In the genomic region with DNA sequence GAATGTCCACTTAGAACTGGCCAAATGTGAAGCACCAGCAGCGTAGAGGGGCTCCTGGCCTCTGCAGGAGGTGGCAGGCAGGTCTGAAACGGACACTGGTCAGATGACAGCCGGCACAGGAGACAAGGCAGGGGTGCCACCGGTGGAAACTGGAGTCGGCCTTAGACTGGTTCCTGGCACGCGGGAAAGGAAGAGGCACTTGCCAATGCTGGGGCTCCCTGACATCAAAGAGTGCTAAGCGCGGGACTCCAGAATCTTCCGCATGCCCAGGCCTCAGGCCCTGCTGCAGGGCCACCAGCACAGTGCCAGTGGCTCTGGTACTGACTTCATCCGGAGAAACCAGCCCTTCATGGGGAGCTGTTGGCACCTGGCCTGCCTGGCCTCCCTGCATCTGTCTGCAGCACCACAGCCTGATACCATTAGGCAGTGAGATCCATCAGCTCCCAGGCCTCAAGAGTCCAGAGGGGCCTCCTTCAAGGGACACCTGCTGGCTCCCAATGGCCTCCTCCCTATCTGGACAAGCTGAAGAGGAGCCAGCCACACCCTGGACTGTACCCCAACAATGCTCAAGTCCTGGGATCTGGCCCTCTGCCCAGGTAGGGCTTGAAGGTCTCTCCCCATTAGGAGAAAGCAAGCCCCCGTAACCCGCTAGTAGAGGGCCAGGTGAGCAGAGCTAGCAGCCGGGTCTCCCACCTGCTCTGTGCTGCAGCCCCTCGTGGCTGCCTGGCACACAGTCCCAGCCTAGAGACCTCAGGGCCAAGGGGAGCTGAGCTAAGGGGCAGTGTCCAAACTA, we compare ENCODE assay signal across 16 cellular contexts. TPM values are rescaled to one million over a fixed set of nuclear protein-coding genes. Genes with fewer than 3 reads are reported as not detected.
DNase-seq lines count a peak whose midpoint lies in the region; ATAC-seq and TF ChIP-seq lines count a peak whose summit lies in the region.
"Had no signal": no experiment of that assay in that cellular context is flagged by ENCODE, and none has a peak within 500 bp of the region (broad histone marks: within the 10 kb centered on the region; RNA-seq: fewer than 3 reads in every experiment).

No MANE protein-coding gene starts in this region.

- H2BK15ac ChIP-seq in mesenchymal stem cell (ENCODE audit: low read depth, poor library complexity, severe bottlenecking), result no peak overlapping the region

- H3K23ac ChIP-seq in mesenchymal stem cell (ENCODE audit: low read length in 2 of 2), result no peak overlapping the region

- H3K4me3 ChIP-seq in mesenchymal stem cell (ENCODE audit: insufficient read depth in 1 of 2, low read depth in 1 of 2, low read length in 2 of 2) (no peak overlapping the region), uterus (no peak overlapping the region)
- H3K4me3 ChIP-seq: coronary artery, gastrocnemius medialis had no signal

- H4K91ac ChIP-seq in mesenchymal stem cell (ENCODE audit: low read length), result peak overlapping the region; percentile 44

- 98% methylated on average over 15 of the region's 15 CpGs for WGBS in mesenchymal stem cell

- CTCF ChIA-PET in T-cell (lab: Charles Lee) (interaction anchor here in 1 of 2 donors (1.2 kb wide), 1 partner anchor 20 kb away, joined by 3 read pairs; no protein-coding TSS in a partner anchor), Calu3 (lab: Charles Lee) (no interaction called here)

- no peak for TF ChIP-seq POLR2A in uterus (IDR thresholded peaks at IDR 0.05)

- H3K4me2 ChIP-seq in mesenchymal stem cell (ENCODE audit: low read length, poor library complexity, severe bottlenecking), result no peak overlapping the region

- H3K18ac ChIP-seq in mesenchymal stem cell (ENCODE audit: low read depth in 1 of 2, low read length in 2 of 2), result peak overlapping the region in 1 of 2 experiments; percentile 31

- no peaks in the 10 kb centered on the region for H3K27me3 ChIP-seq in mesenchymal stem cell (ENCODE audit: control insufficient read depth in 1 of 2, insufficient read depth in 1 of 2, low read length in 2 of 2)
- H3K27me3 ChIP-seq in uterus, result no peaks in the 10 kb centered on the region
- H3K27me3 ChIP-seq: gastrocnemius medialis had no signal

- no TSS peak for BruUV-seq in Calu3 (replicated peaks; lab: Mats Ljungman, UMichigan)

- H3K9me3 Mint-ChIP-seq in T-cell (no peaks in the 10 kb centered on the region), Calu3 (ENCODE audit: low read depth, unreplicated experiment) (no peaks in the 10 kb centered on the region)
- H3K9me3 Mint-ChIP-seq: IgD-negative memory B cell, neural crest cell had no signal

- POLR2A ChIA-PET in T-cell (lab: Charles Lee), result no interaction called here

- no peak overlapping the region for H2AK5ac ChIP-seq in mesenchymal stem cell (ENCODE audit: low read length, severe bottlenecking)

- H2BK12ac ChIP-seq in mesenchymal stem cell (ENCODE audit: low read length in 2 of 2), result peak overlapping the region; percentile 14 to 32

- H2AFZ ChIP-seq in mesenchymal stem cell (ENCODE audit: low read depth, low read length), result no peak overlapping the region

- H3K4me3 Mint-ChIP-seq in T-cell (peak overlapping the region in 1 of 3 donors; percentile 63), Calu3 (ENCODE audit: low read depth, unreplicated experiment) (no peak overlapping the region)
- H3K4me3 Mint-ChIP-seq: IgD-negative memory B cell, neural crest cell had no signal

- H3K36me3 ChIP-seq in mesenchymal stem cell (ENCODE audit: control insufficient read depth in 1 of 2, insufficient read depth in 2 of 2, low read depth in 1 of 2, low read length in 2 of 2) (peaks cover 0 to 6% of the 10 kb centered on the region in 2 experiments), uterus (no peaks in the 10 kb centered on the region)
- H3K36me3 ChIP-seq: gastrocnemius medialis had no signal

- H2BK120ac ChIP-seq in mesenchymal stem cell (ENCODE audit: low read depth, low read length), result no peak overlapping the region

- H3K9me3 ChIP-seq in mesenchymal stem cell (ENCODE audit: control insufficient read depth, low read length) (no peaks in the 10 kb centered on the region), uterus (no peaks in the 10 kb centered on the region)
- H3K9me3 ChIP-seq: gastrocnemius medialis had no signal

- H3K79me1 ChIP-seq in mesenchymal stem cell (replicated peaks; ENCODE audit: low read length, poor library complexity, severe bottlenecking), result peaks cover 3% of the 10 kb centered on the region

- no peak overlapping the region for H3K4ac ChIP-seq in mesenchymal stem cell (ENCODE audit: low read depth in 1 of 2, low read length in 2 of 2)

- H3K27me3 Mint-ChIP-seq in T-cell (no peaks in the 10 kb centered on the region), Calu3 (ENCODE audit: unreplicated experiment) (no peaks in the 10 kb centered on the region)
- H3K27me3 Mint-ChIP-seq: IgD-negative memory B cell had no signal

- H3K36me3 Mint-ChIP-seq in T-cell, result no peaks in the 10 kb centered on the region
- H3K36me3 Mint-ChIP-seq in Calu3 (ENCODE audit: insufficient read depth, unreplicated experiment), result peaks cover 15% of the 10 kb centered on the region

- peak; percentile 1 for DNase-seq in stimulated activated CD4-positive, alpha-beta T cell treated with anti-CD3 and anti-CD28 coated beads, Interleukin-4, amount 100 ng/mL, for 1 hour
- DNase-seq in stimulated activated CD4-positive, alpha-beta T cell treated with anti-CD3 and anti-CD28 coated beads, Interleukin-12 subunit alpha, Interleukin-12 subunit beta, amount 100 ng/mL, for 4 hours, result no peak
- DNase-seq in T-cell (no peak), mesenchymal stem cell (no peak), uterus (peak; percentile 11 to 20), Calu3 (no peak), medulla oblongata (ENCODE audit: extremely low spot score) (no peak), midbrain (lab: John Stamatoyannopoulos, UW) (no peak)
- DNase-seq: C1 segment of cervical spinal cord, NCI-H1048, NCI-H748 treated with DMSO at 0.1 percent for 48 hours, SW 1271 had no signal

- intact Hi-C loops in uterus (cut with DNase I; ENCODE audit: low total_unique reads), result no loop called here
- intact Hi-C loops in Calu3 (cut with micrococcal nuclease; ENCODE audit: unreplicated experiment), result no loop called here

- H4K8ac ChIP-seq in mesenchymal stem cell (ENCODE audit: low read length), result no peak overlapping the region

- H2BK5ac ChIP-seq in mesenchymal stem cell (ENCODE audit: low read depth, low read length, poor library complexity, severe bottlenecking), result no peak overlapping the region

- H3K4me1 Mint-ChIP-seq in T-cell (peaks cover 32 to 39% (median 38%) of the 10 kb centered on the region in 3 donors), Calu3 (ENCODE audit: low read depth, unreplicated experiment) (peaks cover 23% of the 10 kb centered on the region)

- peaks cover 53% of the 10 kb centered on the region for H3K4me1 ChIP-seq in mesenchymal stem cell (ENCODE audit: control insufficient read depth, insufficient read depth, low read depth, low read length)
- H3K4me1 ChIP-seq in uterus, result peaks cover 0 to 13% of the 10 kb centered on the region in 2 donors

- no peak overlapping the region for H3K9ac ChIP-seq in mesenchymal stem cell (ENCODE audit: low read length)

- TF ChIP-seq CTCF in uterus (IDR thresholded peaks at IDR 0.05) (no peak), Calu3 (IDR thresholded peaks at IDR 0.05; ENCODE audit: unreplicated experiment) (no peak)

- no peak overlapping the region for H3K14ac ChIP-seq in mesenchymal stem cell (ENCODE audit: low read length in 2 of 2)

- no peak for ATAC-seq in T-cell (replicated peaks in 1 of 4)
- ATAC-seq: gastrocnemius medialis had no signal

- H3K27ac ChIP-seq in mesenchymal stem cell (ENCODE audit: low read length, poor library complexity, severe bottlenecking) (no peak overlapping the region), uterus (no peak overlapping the region)
- H3K27ac ChIP-seq: coronary artery, gastrocnemius medialis had no signal

- H3K27ac Mint-ChIP-seq in T-cell (peak overlapping the region; percentile 92 to 96), Calu3 (ENCODE audit: unreplicated experiment) (no peak overlapping the region)
- H3K27ac Mint-ChIP-seq: IgD-negative memory B cell had no signal

RNA-seq across cellular contexts. Expression of a gene that starts 29.7 kb away (rescaled TPM):
- total RNA-seq in T-cell (10 to 100 TPM in 3 of 5 donors, 1 to 10 TPM in 2; 4.8 to 13.7 (median 12.9) TPM), uterus (10 to 100 TPM in 1 of 4 donors, 1 to 10 TPM in 2, under 1 TPM in 1; 0.59 to 12.2 (median 3.1) TPM), Calu3 (2022) (9.1 and 13.0 TPM in 2 replicates)
- polyA plus RNA-seq in mesenchymal stem cell (2013, experiment 1 of 2), result 3.9 TPM
- 3.9 TPM for polyA plus RNA-seq in mesenchymal stem cell (2013, experiment 2 of 2)

RNA-seq across cellular contexts. Expression of a gene that starts 29.7 kb away (rescaled TPM):
- 10 to 100 TPM; 21.1 to 35.1 (median 28.5) TPM for total RNA-seq in T-cell
- polyA plus RNA-seq in mesenchymal stem cell (2013, experiment 1 of 2), result 6.4 TPM
- polyA plus RNA-seq in mesenchymal stem cell (2013, experiment 2 of 2), result 7.2 TPM
- 10 to 100 TPM in 3 of 4 donors, 1 to 10 TPM in 1; 6.8 to 24.3 (median 17.7) TPM for total RNA-seq in uterus
- total RNA-seq in Calu3 (2022), result 26.2 and 28.7 TPM in 2 replicates

RNA-seq across cellular contexts. Expression of a gene that starts 57.2 kb away (rescaled TPM):
- 10 to 100 TPM; 30.6 to 53.1 (median 50.5) TPM for total RNA-seq in T-cell
- polyA plus RNA-seq in mesenchymal stem cell (2013, experiment 1 of 2), result 51.6 TPM
- 55.0 TPM for polyA plus RNA-seq in mesenchymal stem cell (2013, experiment 2 of 2)
- 100 to 1,000 TPM in 2 of 4 donors, 10 to 100 TPM in 2; 88.9 to 175 (median 108) TPM for total RNA-seq in uterus
- total RNA-seq in Calu3 (2022), result 165 and 170 TPM in 2 replicates

RNA-seq across cellular contexts. Expression of a gene that starts 57.3 kb away (rescaled TPM):
- total RNA-seq in T-cell (10 to 100 TPM; 26.5 to 47.4 (median 28.7) TPM), uterus (10 to 100 TPM; 14.7 to 48.9 (median 25.6) TPM), Calu3 (2022) (33.7 and 36.3 TPM in 2 replicates)
- polyA plus RNA-seq in mesenchymal stem cell (2013, experiment 1 of 2), result 5.8 TPM
- polyA plus RNA-seq in mesenchymal stem cell (2013, experiment 2 of 2), result 6.0 TPM

Comparison
In these comparisons a context has a peak if more than half of its experiments do, and no peak if none do; other contexts are left out.
1. DNase-seq: peak in stimulated activated CD4-positive, alpha-beta T cell treated with anti-CD3 and anti-CD28 coated beads, Interleukin-4, amount 100 ng/mL, for 1 hour (single experiment) and uterus (2 of 2); none in stimulated activated CD4-positive, alpha-beta T cell treated with anti-CD3 and anti-CD28 coated beads, Interleukin-12 subunit alpha, Interleukin-12 subunit beta, amount 100 ng/mL, for 4 hours (single experiment), T-cell (0 of 34), mesenchymal stem cell (single experiment), Calu3 (single experiment), medulla oblongata (single experiment) and midbrain (single experiment).